1 cellular context compared by ENCODE assay signal in the genomic region with DNA sequence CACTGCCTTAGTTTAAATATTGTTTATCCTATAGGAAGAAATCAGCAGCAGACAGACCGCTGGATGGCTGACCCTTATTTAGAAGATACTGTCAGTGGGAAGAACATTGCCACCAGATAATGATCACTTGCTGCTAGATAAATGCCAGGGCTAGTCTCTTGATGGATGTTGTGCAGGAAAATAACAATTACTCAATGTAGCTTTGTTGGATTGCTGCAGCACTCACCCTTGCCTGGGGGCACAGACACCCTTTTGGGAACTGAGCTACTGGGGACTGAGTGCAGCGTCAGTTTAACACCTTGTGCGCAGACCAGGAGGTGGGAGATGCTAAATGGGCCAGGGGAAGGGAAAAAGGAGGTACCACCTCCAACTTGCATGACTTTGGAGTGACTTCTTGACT.
TF ChIP-seq lines count a peak whose summit lies in the region.

No MANE protein-coding gene starts in this region.

TF ChIP-seq in SK-N-SH, 30 proteins besides CTCF, POLR2A, EP300 and RAD21 (continued from another document):
- no peak for TF ChIP-seq NFIC (IDR thresholded peaks at IDR 0.05; ENCODE audit: borderline replicate concordance)
- peak; percentile 98 for TF ChIP-seq RCOR1 (IDR thresholded peaks at IDR 0.05; ENCODE audit: low read length)
- peak; percentile 96 for TF ChIP-seq CHD2 (IDR thresholded peaks at IDR 0.05; ENCODE audit: low read length, partially characterized antibody)
- TF ChIP-seq TAF1 (IDR thresholded peaks at IDR 0.05; ENCODE audit: borderline replicate concordance, low read depth, low read length), result no peak
- TF ChIP-seq EZH2phosphoT487 (IDR thresholded peaks at IDR 0.05; ENCODE audit: borderline replicate concordance, low read depth), result no peak
- no peak for TF ChIP-seq ELF1 (IDR thresholded peaks at IDR 0.05)
- TF ChIP-seq ZBTB33 (IDR thresholded peaks at IDR 0.05; ENCODE audit: borderline replicate concordance, low read depth), result no peak
- 0 out of 2 replicates have a peak, but pooled peaks have one; percentile 37 for TF ChIP-seq JUND (IDR thresholded peaks at IDR 0.05)
- TF ChIP-seq FOSL2 (IDR thresholded peaks at IDR 0.05; ENCODE audit: borderline replicate concordance, low read depth), result no peak
- peak; percentile 63; the same call in 1 of the 2 replicates for TF ChIP-seq RFX5 (IDR thresholded peaks at IDR 0.05; ENCODE audit: low read length)
- peak; percentile 63; the same call in 1 of the 2 replicates for TF ChIP-seq MXI1 (IDR thresholded peaks at IDR 0.05; ENCODE audit: low read depth, low read length)
- TF ChIP-seq POLR2AphosphoS5 (IDR thresholded peaks at IDR 0.05; ENCODE audit: low read depth, low read length), result peak; percentile 50
- no peak for TF ChIP-seq FOXM1 (IDR thresholded peaks at IDR 0.05; ENCODE audit: low read depth)
- peak; percentile 98 for TF ChIP-seq FOXJ3 (CRISPR knock-in tag; IDR thresholded peaks at IDR 0.05)
- TF ChIP-seq USF1 (IDR thresholded peaks at IDR 0.05; ENCODE audit: borderline replicate concordance, low read depth), result no peak
- no peak for TF ChIP-seq IRF3 (IDR thresholded peaks at IDR 0.05; ENCODE audit: low read depth, low read length)
- TF ChIP-seq, protein P1, sequence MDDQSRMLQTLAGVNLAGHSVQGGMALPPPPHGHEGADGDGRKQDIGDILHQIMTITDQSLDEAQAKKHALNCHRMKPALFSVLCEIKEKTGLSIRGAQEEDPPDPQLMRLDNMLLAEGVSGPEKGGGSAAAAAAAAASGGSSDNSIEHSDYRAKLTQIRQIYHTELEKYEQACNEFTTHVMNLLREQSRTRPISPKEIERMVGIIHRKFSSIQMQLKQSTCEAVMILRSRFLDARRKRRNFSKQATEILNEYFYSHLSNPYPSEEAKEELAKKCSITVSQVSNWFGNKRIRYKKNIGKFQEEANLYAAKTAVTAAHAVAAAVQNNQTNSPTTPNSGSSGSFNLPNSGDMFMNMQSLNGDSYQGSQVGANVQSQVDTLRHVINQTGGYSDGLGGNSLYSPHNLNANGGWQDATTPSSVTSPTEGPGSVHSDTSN (IDR thresholded peaks at IDR 0.05), result peak; percentile 57
- no peak for TF ChIP-seq GABPA (IDR thresholded peaks at IDR 0.05; ENCODE audit: low read depth)
- TF ChIP-seq TEAD4 (IDR thresholded peaks at IDR 0.05; ENCODE audit: borderline replicate concordance, insufficient read depth), result no peak; the same call in 1 of the 2 replicates
- peak; percentile 100 for TF ChIP-seq GATA2 (CRISPR knock-in tag; IDR thresholded peaks at IDR 0.05)
- TF ChIP-seq SIN3A (IDR thresholded peaks at IDR 0.05; ENCODE audit: borderline replicate concordance, low read depth, low read length), result no peak
TF ChIP-seq in SK-N-SH: peak in this region for 10.
